ENCODE assay signal across 8 cellular contexts in genomic region chr16:10514369-10515055, GRCh38.
DNase-seq lines count a peak whose midpoint lies in the region; ATAC-seq and TF ChIP-seq lines count a peak whose summit lies in the region.

No MANE protein-coding gene starts in this region.

- DNase-seq in CD4-positive, alpha-beta memory T cell = peak in 4 of 5 donors; percentile 38 to 50 (median 48)
- DNase-seq in HCT116 (ENCODE audit: low read depth, low spot score) (peak; percentile 33), NT2/D1 (ENCODE audit: low read depth, low spot score) (peak; percentile 48), germinal center (ENCODE audit: low spot score) (peak; percentile 64), psoas muscle (no peak)
- DNase-seq in activated T-helper 9 cell treated with anti-CD3 and anti-CD28 coated beads, Interleukin-2, amount 50 U/mL, for 16 hours (ENCODE audit: low read depth) = peak; percentile 3

- no peaks in the 10 kb centered on the region for H3K9me3 ChIP-seq in CD4-positive, alpha-beta memory T cell (ENCODE audit: control insufficient read depth in 1 of 2, low read length in 2 of 2)
- no peaks in the 10 kb centered on the region for H3K9me3 ChIP-seq in HCT116 (ENCODE audit: control insufficient read depth in 1 of 2, insufficient read depth in 1 of 2, low read depth in 1 of 2, low read length in 2 of 2)
- H3K9me3 ChIP-seq in NT2/D1 (ENCODE audit: insufficient read depth, low read length) = no peaks in the 10 kb centered on the region
- H3K9me3 ChIP-seq in psoas muscle = no peaks in the 10 kb centered on the region

- no peak overlapping the region for H3K4me3 ChIP-seq in CD4-positive, alpha-beta memory T cell (ENCODE audit: low read length in 2 of 2)
- H3K4me3 ChIP-seq in HCT116 (replicated peaks in 1 of 2; ENCODE audit: low read depth in 1 of 2, low read length in 2 of 2) (no peak overlapping the region), NT2/D1 (ENCODE audit: insufficient read length, low read depth) (no peak overlapping the region), psoas muscle (no peak overlapping the region)

- H3K36me3 ChIP-seq in CD4-positive, alpha-beta memory T cell (ENCODE audit: insufficient read depth, low read length) = no peaks in the 10 kb centered on the region
- H3K36me3 ChIP-seq in HCT116 (ENCODE audit: control insufficient read depth in 1 of 2, insufficient read depth in 2 of 2, low read length in 2 of 2) (no peaks in the 10 kb centered on the region), NT2/D1 (ENCODE audit: insufficient read depth, insufficient read length, low read length) (no peaks in the 10 kb centered on the region), psoas muscle (ENCODE audit: insufficient read depth in 1 of 2, low read depth in 1 of 2) (no peaks in the 10 kb centered on the region)

- intact Hi-C loops in CD4-positive, alpha-beta memory T cell (cut with micrococcal nuclease) = loop anchor here (1.0 kb wide), 1 partner anchor 223 kb away; no protein-coding TSS in a partner anchor
- intact Hi-C loops in HCT116 (cut with micrococcal nuclease) (loop anchor here (1.0 kb wide), 2 partner anchors 223 to 404 kb away; no protein-coding TSS in a partner anchor), psoas muscle (cut with DNase I) (loop anchor here (2.0 to 5.0 kb wide), 3 partner anchors 222 to 1852 kb away; no protein-coding TSS in a partner anchor)

- H3K36me3 Mint-ChIP-seq in CD4-positive, alpha-beta memory T cell = no peaks in the 10 kb centered on the region

- H3K4me3 Mint-ChIP-seq in CD4-positive, alpha-beta memory T cell = no peak overlapping the region

- H4K20me1 ChIP-seq in HCT116 (ENCODE audit: insufficient read depth) = no peaks in the 10 kb centered on the region

- ATAC-seq in HCT116 (peak; percentile 54), psoas muscle (peak; percentile 63 to 90 (median 68)), HG03039 (IDR thresholded peaks at IDR 0.05; ENCODE audit: unreplicated experiment) (no peak), GM18858 (IDR thresholded peaks at IDR 0.05; ENCODE audit: unreplicated experiment) (no peak)

- TF ChIP-seq RAD21 in HCT116 (IDR thresholded peaks at IDR 0.05; ENCODE audit: low read depth) = peak; percentile 81

- no peak overlapping the region for H3K27ac ChIP-seq in CD4-positive, alpha-beta memory T cell (ENCODE audit: low read depth, low read length)
- H3K27ac ChIP-seq in HCT116 (ENCODE audit: low read depth, low read length) (no peak overlapping the region), psoas muscle (peak overlapping the region; percentile 72)

- H3K4me2 ChIP-seq in HCT116 (ENCODE audit: low read length) = no peak overlapping the region

- no peaks in the 10 kb centered on the region for H3K27me3 ChIP-seq in CD4-positive, alpha-beta memory T cell (ENCODE audit: insufficient read depth, low read length)
- H3K27me3 ChIP-seq in HCT116 (ENCODE audit: insufficient read depth, low read length) (no peaks in the 10 kb centered on the region), NT2/D1 (ENCODE audit: insufficient read depth, insufficient read length) (no peaks in the 10 kb centered on the region), psoas muscle (ENCODE audit: insufficient read depth in 3 of 3, low read length in 2 of 3) (no peaks in the 10 kb centered on the region)

- TF ChIP-seq CTCF in HCT116 (IDR thresholded peaks at IDR 0.05 in 2 of 3, conservative IDR thresholded peaks at IDR 0.05 in 1 of 3; ENCODE audit: borderline replicate concordance in 1 of 3, insufficient read depth in 1 of 3, low read depth in 2 of 3, low read length in 2 of 3) (peak; percentile 54 to 80 (median 69); a peak in 5 of 6 replicates), psoas muscle (IDR thresholded peaks at IDR 0.05) (peak; percentile 66)

- POLR2A ChIA-PET in CD4-positive, alpha-beta memory T cell (lab: Charles Lee; ENCODE audit: partially characterized antibody) = interaction anchor here (1.4 kb wide), 1 partner anchor 11 kb away, joined by 3 read pairs; no protein-coding TSS in a partner anchor
- POLR2A ChIA-PET in HCT116 (lab: Charles Lee) = no interaction called here

- RAD21 ChIA-PET in HCT116 (lab: Charles Lee; ENCODE audit: low non-redundant PET in 1 of 2, low total read pairs in 2 of 2, uncharacterized antibody in 2 of 2, unreplicated experiment in 2 of 2) = interaction anchor here (1.0 to 1.4 kb wide), 3 partner anchors 223 to 404 kb away, joined by 3 to 7 read pairs (median 4); no protein-coding TSS in a partner anchor

- H3K4me1 Mint-ChIP-seq in CD4-positive, alpha-beta memory T cell = peaks cover 0 to 4% (median 2%) of the 10 kb centered on the region in 4 donors

- no peak overlapping the region for H3K9ac ChIP-seq in HCT116 (ENCODE audit: low read length)
- H3K9ac ChIP-seq in NT2/D1 (ENCODE audit: insufficient read length, low read depth) = no peak overlapping the region

- no peak for TF ChIP-seq POLR2A in HCT116 (IDR thresholded peaks at IDR 0.05; ENCODE audit: borderline replicate concordance, extremely low read depth, insufficient read depth, insufficient read length)

- H3K79me2 ChIP-seq in HCT116 (ENCODE audit: insufficient read depth, low read length) = no peaks in the 10 kb centered on the region

- no peak overlapping the region for H3K27ac Mint-ChIP-seq in CD4-positive, alpha-beta memory T cell

- WGBS in psoas muscle, 3 donors = 22 to 31% (median 24%) methylated on average over 6 of the region's 6 CpGs

- no peaks in the 10 kb centered on the region for H3K9me3 Mint-ChIP-seq in CD4-positive, alpha-beta memory T cell

- H3K9me2 ChIP-seq in HCT116 (ENCODE audit: insufficient read depth) = no peaks in the 10 kb centered on the region

- H2AFZ ChIP-seq in HCT116 (ENCODE audit: low read depth, low read length, poor library complexity, severe bottlenecking) = no peak overlapping the region

- BruUV-seq in HCT116 (replicated peaks; lab: Mats Ljungman, UMichigan) = no TSS peak

- H3K4me1 ChIP-seq in CD4-positive, alpha-beta memory T cell (ENCODE audit: insufficient read depth, low read length) = no peaks in the 10 kb centered on the region
- H3K4me1 ChIP-seq in HCT116 (ENCODE audit: control insufficient read depth in 1 of 2, insufficient read depth in 2 of 2, low read length in 2 of 2) (no peaks in the 10 kb centered on the region), NT2/D1 (ENCODE audit: insufficient read depth, insufficient read length) (no peaks in the 10 kb centered on the region), psoas muscle (peaks cover 18% of the 10 kb centered on the region)

- CTCF ChIA-PET in CD4-positive, alpha-beta memory T cell (lab: Charles Lee; ENCODE audit: partially characterized antibody) = interaction anchor here (0.7 to 13.3 kb wide), 24 partner anchors 10 to 404 kb away, joined by 3 to 279 read pairs (median 3); partner anchors contain the start of gene NUBP1
- CTCF ChIA-PET in HCT116 (lab: Charles Lee) = interaction anchor here (0.7 to 3.1 kb wide), 12 partner anchors 9 to 416 kb away, joined by 3 to 69 read pairs (median 4); partner anchors contain the start of gene NUBP1

- H3K27me3 Mint-ChIP-seq in CD4-positive, alpha-beta memory T cell = peaks cover 2 to 3% of the 10 kb centered on the region in 2 donors

TF ChIP-seq in HCT116, 20 proteins besides CTCF, POLR2A, EP300 and RAD21:
- TF ChIP-seq SRF (IDR thresholded peaks at IDR 0.05; ENCODE audit: low read depth) (no peak), EGR1 (IDR thresholded peaks at IDR 0.05; ENCODE audit: low read depth) (no peak), REST (IDR thresholded peaks at IDR 0.05; ENCODE audit: low read depth) (no peak), FOSL1 (IDR thresholded peaks at IDR 0.05; ENCODE audit: low read depth) (no peak)

Comparison
In these comparisons a context has a peak if more than half of its experiments do, and no peak if none do; other contexts are left out.
1. DNase-seq: peak in CD4-positive, alpha-beta memory T cell (4 of 5), HCT116 (single experiment), NT2/D1 (single experiment), activated T-helper 9 cell treated with anti-CD3 and anti-CD28 coated beads, Interleukin-2, amount 50 U/mL, for 16 hours (single experiment) and germinal center (single experiment); none in psoas muscle (0 of 2).
2. ATAC-seq: peak in HCT116 (single experiment) and psoas muscle (4 of 4); none in HG03039 (single experiment) and GM18858 (single experiment).